Comparison of ENCODE assay signal across 8 cellular contexts in the genomic region with DNA sequence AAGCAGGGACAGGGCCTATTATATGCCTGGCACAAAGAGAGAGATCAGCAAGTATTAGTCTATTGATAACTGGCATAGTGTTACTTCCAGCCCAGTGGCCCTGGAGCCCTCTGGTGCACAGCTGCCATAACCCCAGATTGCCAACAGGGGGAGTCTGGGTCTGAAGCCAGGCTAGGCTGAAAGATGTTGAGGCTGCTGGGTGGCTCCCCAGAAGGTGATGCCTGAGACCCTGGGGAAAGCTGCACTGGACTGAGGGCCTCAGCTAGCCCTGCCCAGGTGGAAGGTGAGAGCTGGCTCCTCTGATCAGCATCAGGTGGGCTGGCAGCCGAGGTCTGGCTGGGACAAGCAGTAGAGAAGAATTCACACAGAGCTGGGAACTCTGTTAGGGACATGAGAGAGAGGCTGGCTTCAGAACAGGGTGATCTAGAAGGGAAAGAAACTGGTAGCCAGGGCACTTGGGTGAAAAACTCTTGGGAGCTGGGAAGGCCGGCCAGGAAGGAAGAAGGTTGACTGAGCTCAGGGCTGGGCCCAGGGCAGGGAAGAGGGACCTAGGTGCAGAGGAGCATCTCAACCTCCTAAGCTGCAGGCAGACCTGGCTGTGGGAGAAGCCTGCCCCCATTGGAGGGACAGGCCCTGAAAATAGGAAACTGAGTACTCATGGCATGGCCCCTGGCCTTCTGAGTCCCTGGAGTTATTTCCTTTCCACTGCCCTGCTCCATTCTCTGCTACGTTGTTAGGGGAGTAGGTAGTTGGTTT. TPM values are rescaled to one million over a fixed set of nuclear protein-coding genes. Genes with fewer than 3 reads are reported as not detected.
DNase-seq lines count a peak whose midpoint lies in the region; ATAC-seq and TF ChIP-seq lines count a peak whose summit lies in the region.

No MANE protein-coding gene starts in this region.

- peak overlapping the region; percentile 0 for H3K27ac ChIP-seq in CD8-positive, alpha-beta memory T cell (ENCODE audit: low read depth, low read length)
- no peak overlapping the region for H3K27ac ChIP-seq in SU-DHL-6 (ENCODE audit: low read depth, low read length)

- peaks cover 5 to 15% of the 10 kb centered on the region in 2 donors for H3K27me3 Mint-ChIP-seq in CD8-positive, alpha-beta memory T cell
- H3K27me3 Mint-ChIP-seq in activated naive CD8-positive, alpha-beta T cell, result no peaks in the 10 kb centered on the region

- no peaks in the 10 kb centered on the region for H3K79me2 ChIP-seq in SU-DHL-6 (ENCODE audit: insufficient read depth, low read length)

- no peaks in the 10 kb centered on the region for H3K36me3 Mint-ChIP-seq in CD8-positive, alpha-beta memory T cell
- H3K36me3 Mint-ChIP-seq in activated naive CD8-positive, alpha-beta T cell, result no peaks in the 10 kb centered on the region

- H3K36me3 ChIP-seq in CD8-positive, alpha-beta memory T cell (ENCODE audit: insufficient read depth, low read length), result no peaks in the 10 kb centered on the region
- H3K36me3 ChIP-seq in SU-DHL-6 (ENCODE audit: low read length), result no peaks in the 10 kb centered on the region

- no peak overlapping the region for H3K4me3 ChIP-seq in CD8-positive, alpha-beta memory T cell (ENCODE audit: low read length)
- H3K4me3 ChIP-seq in SU-DHL-6 (ENCODE audit: insufficient read depth, low read length, poor library complexity, severe bottlenecking), result no peak overlapping the region

- TF ChIP-seq CTCF in SU-DHL-6 (IDR thresholded peaks at IDR 0.05; ENCODE audit: insufficient read depth, low read length, poor library complexity, severe bottlenecking), result peak; percentile 87

- H3K9me3 ChIP-seq in CD8-positive, alpha-beta memory T cell (ENCODE audit: low read length), result no peaks in the 10 kb centered on the region
- H3K9me3 ChIP-seq in SU-DHL-6 (ENCODE audit: insufficient read depth, low read length), result no peaks in the 10 kb centered on the region

- no peaks in the 10 kb centered on the region for H3F3A ChIP-seq in SU-DHL-6 (ENCODE audit: insufficient read depth)

- H3K4me3 Mint-ChIP-seq in CD8-positive, alpha-beta memory T cell, result peak overlapping the region in 6 of 7 donors; percentile 58 to 83 (median 66)
- peak overlapping the region; percentile 35 for H3K4me3 Mint-ChIP-seq in activated naive CD8-positive, alpha-beta T cell

- peak; percentile 65 for ATAC-seq in GM19324 (IDR thresholded peaks at IDR 0.05; ENCODE audit: low FRiP score, unreplicated experiment)
- ATAC-seq in HG03354 (IDR thresholded peaks at IDR 0.05; ENCODE audit: poor library complexity, severe bottlenecking, unreplicated experiment), result peak; percentile 97

- peak overlapping the region; percentile 1 to 96 (median 88) for H3K27ac Mint-ChIP-seq in CD8-positive, alpha-beta memory T cell
- peak overlapping the region; percentile 46 for H3K27ac Mint-ChIP-seq in activated naive CD8-positive, alpha-beta T cell

- H3K27me3 ChIP-seq in CD8-positive, alpha-beta memory T cell (ENCODE audit: insufficient read depth, low read length, poor library complexity, severe bottlenecking), result no peaks in the 10 kb centered on the region
- no peaks in the 10 kb centered on the region for H3K27me3 ChIP-seq in SU-DHL-6 (ENCODE audit: low read length)

- CTCF ChIA-PET in CD8-positive, alpha-beta memory T cell (lab: Charles Lee), result interaction anchor here (0.6 to 2.0 kb wide), 14 partner anchors 10 to 526 kb away, joined by 3 to 13 read pairs (median 4); no protein-coding TSS in a partner anchor

- H3K4me1 Mint-ChIP-seq in CD8-positive, alpha-beta memory T cell, result peaks cover 52 to 53% (median 53%) of the 10 kb centered on the region in 3 donors
- peaks cover 31% of the 10 kb centered on the region for H3K4me1 Mint-ChIP-seq in activated naive CD8-positive, alpha-beta T cell (ENCODE audit: low read depth)

- H4K20me1 ChIP-seq in SU-DHL-6 (ENCODE audit: low read depth, low read length), result no peaks in the 10 kb centered on the region

- no peaks in the 10 kb centered on the region for H3K9me3 Mint-ChIP-seq in CD8-positive, alpha-beta memory T cell
- no peaks in the 10 kb centered on the region for H3K9me3 Mint-ChIP-seq in activated naive CD8-positive, alpha-beta T cell (ENCODE audit: low read depth)

- H2AFZ ChIP-seq in SU-DHL-6 (ENCODE audit: low read depth, low read length, severe bottlenecking), result no peak overlapping the region

- H3K9me2 ChIP-seq in SU-DHL-6 (replicated peaks; ENCODE audit: insufficient read depth, low read length), result no peaks in the 10 kb centered on the region

- H3K4me1 ChIP-seq in CD8-positive, alpha-beta memory T cell (ENCODE audit: insufficient read depth, low read length), result peaks cover 45% of the 10 kb centered on the region

- no peak overlapping the region for H3K9ac ChIP-seq in SU-DHL-6 (ENCODE audit: low read length)

- peak; percentile 21 to 74 (median 48) for DNase-seq in CD8-positive, alpha-beta memory T cell
- DNase-seq in kidney tubule cell (ENCODE audit: low spot score) (peak; percentile 29), GOT3 (lab: John Stamatoyannopoulos, UW) (no peak)
- DNase-seq in stimulated activated CD8-positive, alpha-beta memory T cell treated with anti-CD3 and anti-CD28 coated beads, Interleukin-4, amount 100 ng/mL, for 1 hour (ENCODE audit: low read depth in 2 of 2, low spot score in 1 of 2), result peak; percentile 19 to 37

- POLR2A ChIA-PET in CD8-positive, alpha-beta memory T cell (lab: Charles Lee), result no interaction called here

- H3K4me2 ChIP-seq in SU-DHL-6 (ENCODE audit: low read depth, low read length, poor library complexity, severe bottlenecking), result no peak overlapping the region

RNA-seq across cellular contexts. Expression of a gene that starts 3.9 kb away (rescaled TPM):
- 100 to 1,000 TPM; 125 to 131 TPM for total RNA-seq in CD8-positive, alpha-beta memory T cell
- polyA plus RNA-seq in CD8-positive, alpha-beta memory T cell, result 336 TPM

RNA-seq across cellular contexts. Expression of a gene that starts 28.4 kb away (rescaled TPM):
- total RNA-seq in CD8-positive, alpha-beta memory T cell, result 1,000 to 10,000 TPM; 2,724 to 2,866 TPM
- polyA plus RNA-seq in CD8-positive, alpha-beta memory T cell, result 78.6 TPM

RNA-seq across cellular contexts. Expression of a gene that starts 29.6 kb away (rescaled TPM):
- not detected for total RNA-seq in CD8-positive, alpha-beta memory T cell
- not detected for polyA plus RNA-seq in CD8-positive, alpha-beta memory T cell
